15 cellular contexts compared by ENCODE assay signal in the genomic region with DNA sequence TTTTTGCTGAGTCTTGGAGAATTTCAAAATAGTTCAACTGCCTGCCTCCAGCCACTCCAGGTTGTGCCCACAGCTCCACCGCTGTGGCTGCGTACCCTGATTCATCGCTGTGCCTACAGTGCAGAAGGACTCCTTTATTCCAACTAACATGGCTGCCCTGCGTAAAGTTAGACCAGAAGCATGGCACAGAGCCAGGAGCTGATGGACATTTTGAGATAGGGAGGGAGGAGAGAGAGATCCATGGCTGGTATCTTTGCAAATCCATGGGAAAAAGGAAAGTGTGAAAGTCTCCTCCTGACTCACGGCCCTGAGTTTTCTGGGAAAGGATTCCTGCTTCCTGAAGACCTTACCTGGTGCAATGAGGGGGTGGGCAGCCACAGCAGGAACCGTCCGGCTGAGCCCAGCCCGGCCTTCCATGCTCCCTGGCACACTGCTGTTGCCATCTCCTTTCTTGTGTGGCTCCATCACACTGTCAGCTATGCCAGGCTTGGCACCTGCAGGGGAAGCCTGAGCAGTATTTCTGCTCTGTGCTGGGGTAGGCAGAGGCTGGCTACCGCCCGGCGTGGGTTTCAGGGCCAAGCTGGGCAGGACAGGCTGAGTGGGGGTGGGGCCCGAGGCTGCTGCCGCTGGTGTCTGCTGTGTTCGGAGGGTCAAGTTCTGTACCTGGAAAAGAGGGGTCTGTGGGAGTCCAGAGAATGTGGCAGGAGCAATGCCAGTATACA. TPM values are rescaled to one million over a fixed set of nuclear protein-coding genes. Genes with fewer than 3 reads are reported as not detected.
DNase-seq lines count a peak whose midpoint lies in the region; ATAC-seq and TF ChIP-seq lines count a peak whose summit lies in the region.
"Had no signal": no experiment of that assay in that cellular context is flagged by ENCODE, and none has a peak within 500 bp of the region (broad histone marks: within the 10 kb centered on the region; RNA-seq: fewer than 3 reads in every experiment).

No MANE protein-coding gene starts in this region.

- TF ChIP-seq CTCF in Loucy (conservative IDR thresholded peaks at IDR 0.05; ENCODE audit: low read length) (no peak), lower lobe of right lung (IDR thresholded peaks at IDR 0.05) (no peak)

- H4K20me1 ChIP-seq in Loucy (ENCODE audit: insufficient read depth, low read length, poor library complexity, severe bottlenecking), result no peaks in the 10 kb centered on the region

- H3K9me3 ChIP-seq in Loucy (ENCODE audit: insufficient read depth, low read depth, low read length) (no peaks in the 10 kb centered on the region), lower lobe of right lung (no peaks in the 10 kb centered on the region)
- H3K9me3 ChIP-seq: SJSA1 had no signal

- no peak overlapping the region for H3K4me3 ChIP-seq in Loucy (ENCODE audit: low read length, poor library complexity, severe bottlenecking)
- H3K4me3 ChIP-seq in lower lobe of right lung, result no peak overlapping the region
- H3K4me3 ChIP-seq: SJSA1 had no signal

- DNase-seq in cerebellar cortex (ENCODE audit: low spot score) (peak; percentile 31), lower lobe of right lung (no peak), substantia nigra (lab: John Stamatoyannopoulos, UW) (peak in 8 of 49 donors; percentile 16 to 72 (median 40)), DMS79 (lab: John Stamatoyannopoulos, UW) (no peak)
- DNase-seq: NCI-H187 treated with DMSO at 0.1 percent for 48 hours had no signal

- peaks cover 3% of the 10 kb centered on the region; the same call in 1 of the 2 replicates for H3F3A ChIP-seq in Loucy (ENCODE audit: low read depth)

- peak overlapping the region; percentile 25 for H3K9ac ChIP-seq in Loucy (ENCODE audit: low read depth, low read length, poor library complexity, severe bottlenecking)

- no peaks in the 10 kb centered on the region for H3K79me2 ChIP-seq in Loucy (ENCODE audit: insufficient read depth, low read length)

- H3K27me3 ChIP-seq in Loucy (ENCODE audit: insufficient read depth, low read length, poor library complexity, severe bottlenecking), result no peaks in the 10 kb centered on the region
- no peaks in the 10 kb centered on the region for H3K27me3 ChIP-seq in lower lobe of right lung (ENCODE audit: low read depth)
- H3K27me3 ChIP-seq: SJSA1 had no signal

- no peak for ATAC-seq in lower lobe of right lung
- no peak for ATAC-seq in HG02970 (IDR thresholded peaks at IDR 0.05; ENCODE audit: low FRiP score, unreplicated experiment)
- ATAC-seq in GM18867 (IDR thresholded peaks at IDR 0.05; ENCODE audit: unreplicated experiment), result no peak

- H3K27ac ChIP-seq in lower lobe of right lung (peak overlapping the region; percentile 18), substantia nigra (ENCODE audit: low read depth, low read length, poor library complexity, severe bottlenecking) (peak overlapping the region; percentile 97)
- H3K27ac ChIP-seq: HL-60, SJSA1 had no signal

- peak overlapping the region; percentile 74; the same call in 1 of the 2 replicates for H2AFZ ChIP-seq in Loucy (ENCODE audit: low read length)

- no peaks in the 10 kb centered on the region for H3K9me2 ChIP-seq in Loucy (replicated peaks; ENCODE audit: low read depth, low read length)

- peaks cover 14% of the 10 kb centered on the region for H3K4me1 ChIP-seq in Loucy (ENCODE audit: insufficient read depth, low read length, poor library complexity, severe bottlenecking)
- peaks cover 39% of the 10 kb centered on the region for H3K4me1 ChIP-seq in lower lobe of right lung

- H3K36me3 ChIP-seq in Loucy (ENCODE audit: insufficient read depth, low read length) (no peaks in the 10 kb centered on the region), lower lobe of right lung (no peaks in the 10 kb centered on the region)

- H3K4me2 ChIP-seq in Loucy (ENCODE audit: low read depth, low read length, poor library complexity, severe bottlenecking), result no peak overlapping the region

- intact Hi-C loops in lower lobe of right lung (cut with DNase I), result loop anchor here (10.0 kb wide), 1 partner anchor 72 kb away; no protein-coding TSS in a partner anchor

RNA-seq across cellular contexts. Expression of gene A3GALT2, which starts 46.0 kb away (rescaled TPM):
- not detected for total RNA-seq in lower lobe of right lung
- total RNA-seq: activated CD8-positive, alpha-beta memory T cell treated with anti-CD3 and anti-CD28 coated beads for 36 hours; CD4-positive, CD25-positive, alpha-beta regulatory T cell; H4; mammary epithelial cell; omental fat pad; SJSA1 had no signal
